Comparison of ENCODE assay signal across 1 cellular context in the genomic region with DNA sequence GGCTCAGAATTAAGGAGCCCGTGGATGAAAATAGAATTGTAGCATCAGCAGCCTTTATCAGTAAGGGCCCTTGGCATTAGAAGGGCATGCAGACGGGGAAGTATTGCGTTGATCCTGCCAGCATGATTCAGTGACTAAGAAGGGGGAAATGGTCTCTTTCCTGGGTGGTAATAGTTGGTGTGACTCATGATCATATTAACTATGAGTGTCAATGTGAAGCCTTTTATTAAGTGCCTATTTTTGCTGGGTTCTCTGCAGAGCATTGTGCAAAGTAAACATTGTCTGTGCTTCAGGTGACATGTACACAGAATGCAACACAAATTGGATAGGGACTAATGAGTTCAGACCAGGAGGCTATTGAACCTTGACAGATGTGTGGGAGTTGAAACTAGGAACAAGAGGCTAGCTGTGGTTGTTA.
TF ChIP-seq lines count a peak whose summit lies in the region.

No MANE protein-coding gene starts in this region.

TF ChIP-seq in HCT116, 20 proteins besides CTCF, POLR2A, EP300 and RAD21 (continued from another document):
- TF ChIP-seq, protein P1, sequence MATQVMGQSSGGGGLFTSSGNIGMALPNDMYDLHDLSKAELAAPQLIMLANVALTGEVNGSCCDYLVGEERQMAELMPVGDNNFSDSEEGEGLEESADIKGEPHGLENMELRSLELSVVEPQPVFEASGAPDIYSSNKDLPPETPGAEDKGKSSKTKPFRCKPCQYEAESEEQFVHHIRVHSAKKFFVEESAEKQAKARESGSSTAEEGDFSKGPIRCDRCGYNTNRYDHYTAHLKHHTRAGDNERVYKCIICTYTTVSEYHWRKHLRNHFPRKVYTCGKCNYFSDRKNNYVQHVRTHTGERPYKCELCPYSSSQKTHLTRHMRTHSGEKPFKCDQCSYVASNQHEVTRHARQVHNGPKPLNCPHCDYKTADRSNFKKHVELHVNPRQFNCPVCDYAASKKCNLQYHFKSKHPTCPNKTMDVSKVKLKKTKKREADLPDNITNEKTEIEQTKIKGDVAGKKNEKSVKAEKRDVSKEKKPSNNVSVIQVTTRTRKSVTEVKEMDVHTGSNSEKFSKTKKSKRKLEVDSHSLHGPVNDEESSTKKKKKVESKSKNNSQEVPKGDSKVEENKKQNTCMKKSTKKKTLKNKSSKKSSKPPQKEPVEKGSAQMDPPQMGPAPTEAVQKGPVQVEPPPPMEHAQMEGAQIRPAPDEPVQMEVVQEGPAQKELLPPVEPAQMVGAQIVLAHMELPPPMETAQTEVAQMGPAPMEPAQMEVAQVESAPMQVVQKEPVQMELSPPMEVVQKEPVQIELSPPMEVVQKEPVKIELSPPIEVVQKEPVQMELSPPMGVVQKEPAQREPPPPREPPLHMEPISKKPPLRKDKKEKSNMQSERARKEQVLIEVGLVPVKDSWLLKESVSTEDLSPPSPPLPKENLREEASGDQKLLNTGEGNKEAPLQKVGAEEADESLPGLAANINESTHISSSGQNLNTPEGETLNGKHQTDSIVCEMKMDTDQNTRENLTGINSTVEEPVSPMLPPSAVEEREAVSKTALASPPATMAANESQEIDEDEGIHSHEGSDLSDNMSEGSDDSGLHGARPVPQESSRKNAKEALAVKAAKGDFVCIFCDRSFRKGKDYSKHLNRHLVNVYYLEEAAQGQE (IDR thresholded peaks at IDR 0.05; ENCODE audit: low read depth) = no peak
- TF ChIP-seq YY1 (IDR thresholded peaks at IDR 0.05; ENCODE audit: extremely low read depth, insufficient replicate concordance, low read depth, low read length) (no peak), ELF1 (IDR thresholded peaks at IDR 0.05; ENCODE audit: borderline replicate concordance, low read depth) (no peak), FOSL1 (IDR thresholded peaks at IDR 0.05; ENCODE audit: low read depth) (peak; percentile 39; the same call in 1 of the 2 replicates), CBX3 (IDR thresholded peaks at IDR 0.05; ENCODE audit: low read depth) (no peak)
- TF ChIP-seq, protein P2, sequence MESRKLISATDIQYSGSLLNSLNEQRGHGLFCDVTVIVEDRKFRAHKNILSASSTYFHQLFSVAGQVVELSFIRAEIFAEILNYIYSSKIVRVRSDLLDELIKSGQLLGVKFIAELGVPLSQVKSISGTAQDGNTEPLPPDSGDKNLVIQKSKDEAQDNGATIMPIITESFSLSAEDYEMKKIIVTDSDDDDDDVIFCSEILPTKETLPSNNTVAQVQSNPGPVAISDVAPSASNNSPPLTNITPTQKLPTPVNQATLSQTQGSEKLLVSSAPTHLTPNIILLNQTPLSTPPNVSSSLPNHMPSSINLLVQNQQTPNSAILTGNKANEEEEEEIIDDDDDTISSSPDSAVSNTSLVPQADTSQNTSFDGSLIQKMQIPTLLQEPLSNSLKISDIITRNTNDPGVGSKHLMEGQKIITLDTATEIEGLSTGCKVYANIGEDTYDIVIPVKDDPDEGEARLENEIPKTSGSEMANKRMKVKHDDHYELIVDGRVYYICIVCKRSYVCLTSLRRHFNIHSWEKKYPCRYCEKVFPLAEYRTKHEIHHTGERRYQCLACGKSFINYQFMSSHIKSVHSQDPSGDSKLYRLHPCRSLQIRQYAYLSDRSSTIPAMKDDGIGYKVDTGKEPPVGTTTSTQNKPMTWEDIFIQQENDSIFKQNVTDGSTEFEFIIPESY (IDR thresholded peaks at IDR 0.05; ENCODE audit: extremely low read depth, insufficient replicate concordance, low read length) = no peak
